8 cellular contexts compared by ENCODE assay signal in genomic region chr11:72238040-72238450, GRCh38. TPM values are rescaled to one million over a fixed set of nuclear protein-coding genes. Genes with fewer than 3 reads are reported as not detected.
DNase-seq lines count a peak whose midpoint lies in the region; ATAC-seq and TF ChIP-seq lines count a peak whose summit lies in the region.

No MANE protein-coding gene starts in this region.

- H3K27ac ChIP-seq in C4-2B, result no peak overlapping the region
- H3K27ac ChIP-seq in left ventricle myocardium inferior (replicated peaks), result no peak overlapping the region

- H3K9me3 ChIP-seq in left ventricle myocardium inferior (replicated peaks), result no peaks in the 10 kb centered on the region

- DNase-seq in H4 (ENCODE audit: low spot score) (peak; percentile 45), NOMO-1 treated with dmso at 0.1 percent for 144 hours (lab: John Stamatoyannopoulos, UW; ENCODE audit: unreplicated experiment) (peak; percentile 25), left ventricle myocardium inferior (no peak), pulmonary artery endothelial cell (ENCODE audit: low read depth, low spot score) (peak; percentile 30), NCI-H1105 treated with DMSO at 0.1 percent for 48 hours (lab: John Stamatoyannopoulos, UW) (no peak)
- DNase-seq in activated naive CD4-positive, alpha-beta T cell treated with anti-CD3 and anti-CD28 coated beads, Interleukin-2, amount 50 U/mL, for 72 hours (ENCODE audit: low spot score in 2 of 2), result peak; percentile 54 to 66
- DNase-seq in NK-92 treated with Interleukin-12 subunit alpha and Interleukin-12 subunit beta, amount 100 ng/mL, for 24 hours (lab: John Stamatoyannopoulos, UW), result no peak

- H3K27me3 ChIP-seq in left ventricle myocardium inferior (ENCODE audit: low read depth), result peaks cover 32% of the 10 kb centered on the region

- no peak overlapping the region for H3K4me3 ChIP-seq in left ventricle myocardium inferior

- H3K9me3 Mint-ChIP-seq in activated naive CD4-positive, alpha-beta T cell treated with anti-CD3 and anti-CD28 coated beads, Interleukin-2, amount 50 U/mL, for 72 hours, result no peaks in the 10 kb centered on the region

- peaks cover 0 to 5% of the 10 kb centered on the region in 2 donors for H3K36me3 Mint-ChIP-seq in activated naive CD4-positive, alpha-beta T cell treated with anti-CD3 and anti-CD28 coated beads, Interleukin-2, amount 50 U/mL, for 72 hours

- H3K27ac Mint-ChIP-seq in activated naive CD4-positive, alpha-beta T cell treated with anti-CD3 and anti-CD28 coated beads, Interleukin-2, amount 50 U/mL, for 72 hours, result no peak overlapping the region

- intact Hi-C loops in left ventricle myocardium inferior (cut with micrococcal nuclease), result no loop called here

- peaks cover 57% of the 10 kb centered on the region for H3K4me1 ChIP-seq in left ventricle myocardium inferior

- peak; percentile 90 for TF ChIP-seq CTCF in C4-2B (conservative IDR thresholded peaks at IDR 0.05)
- peak; percentile 71 for TF ChIP-seq CTCF in left ventricle myocardium inferior (IDR thresholded peaks at IDR 0.05; ENCODE audit: borderline replicate concordance)

- peaks cover 49% of the 10 kb centered on the region for H3K36me3 ChIP-seq in left ventricle myocardium inferior

- peak; percentile 54 to 64 for ATAC-seq in activated naive CD4-positive, alpha-beta T cell treated with anti-CD3 and anti-CD28 coated beads, Interleukin-2, amount 50 U/mL, for 72 hours

RNA-seq across cellular contexts. Expression of gene PHOX2A, which starts 5.9 kb away (rescaled TPM):
- not detected in 2 replicates for total RNA-seq in H4 (2014; rRNA removed; shearing (Covaris generic))
- total RNA-seq in activated naive CD4-positive, alpha-beta T cell treated with anti-CD3 and anti-CD28 coated beads, Interleukin-2, amount 50 U/mL, for 72 hours, result not detected
- total RNA-seq in left ventricle myocardium inferior (not detected), pulmonary artery endothelial cell (not detected in 2 replicates)

RNA-seq across cellular contexts. Expression of gene INPPL1, which starts 13.5 kb away (rescaled TPM):
- total RNA-seq in H4 (2014; rRNA removed; shearing (Covaris generic)), result 23.6 and 40.7 TPM in 2 replicates
- 100 to 1,000 TPM in 1 of 2 donors, 10 to 100 TPM in 1; 97.0 to 132 TPM for total RNA-seq in activated naive CD4-positive, alpha-beta T cell treated with anti-CD3 and anti-CD28 coated beads, Interleukin-2, amount 50 U/mL, for 72 hours
- total RNA-seq in left ventricle myocardium inferior (115 TPM), pulmonary artery endothelial cell (51.4 and 65.5 TPM in 2 replicates)

RNA-seq across cellular contexts. Expression of gene FOLR2, which starts 21.5 kb away (rescaled TPM):
- total RNA-seq in H4 (2014; rRNA removed; shearing (Covaris generic)), result not detected in 2 replicates
- not detected for total RNA-seq in activated naive CD4-positive, alpha-beta T cell treated with anti-CD3 and anti-CD28 coated beads, Interleukin-2, amount 50 U/mL, for 72 hours
- total RNA-seq in left ventricle myocardium inferior (20.9 TPM), pulmonary artery endothelial cell (not detected in 2 replicates)

RNA-seq across cellular contexts. Expression of gene FOLR1, which starts 46.1 kb away (rescaled TPM):
- total RNA-seq in H4 (2014; rRNA removed; shearing (Covaris generic)), result 3.4 and 6.6 TPM in 2 replicates
- total RNA-seq in activated naive CD4-positive, alpha-beta T cell treated with anti-CD3 and anti-CD28 coated beads, Interleukin-2, amount 50 U/mL, for 72 hours, result not detected
- total RNA-seq in left ventricle myocardium inferior (0.49 TPM), pulmonary artery endothelial cell (not detected in 2 replicates)

Comparison
In these comparisons a context has a peak if more than half of its experiments do, and no peak if none do; other contexts are left out.
1. DNase-seq: peak in H4 (single experiment), NOMO-1 treated with dmso at 0.1 percent for 144 hours (single experiment), activated naive CD4-positive, alpha-beta T cell treated with anti-CD3 and anti-CD28 coated beads, Interleukin-2, amount 50 U/mL, for 72 hours (2 of 2) and pulmonary artery endothelial cell (single experiment); none in left ventricle myocardium inferior (single experiment), NCI-H1105 treated with DMSO at 0.1 percent for 48 hours (single experiment) and NK-92 treated with Interleukin-12 subunit alpha and Interleukin-12 subunit beta, amount 100 ng/mL, for 24 hours (single experiment).
2. RNA of gene FOLR2, which starts 21.5 kb away (total RNA-seq): 20.9 TPM in left ventricle myocardium inferior (single experiment); not detected in H4, not detected in activated naive CD4-positive, alpha-beta T cell treated with anti-CD3 and anti-CD28 coated beads, Interleukin-2, amount 50 U/mL, for 72 hours and not detected in pulmonary artery endothelial cell; every median in the first group is over 10 times any median in the second.